ENCODE assay signal across 8 cellular contexts in the genomic region with DNA sequence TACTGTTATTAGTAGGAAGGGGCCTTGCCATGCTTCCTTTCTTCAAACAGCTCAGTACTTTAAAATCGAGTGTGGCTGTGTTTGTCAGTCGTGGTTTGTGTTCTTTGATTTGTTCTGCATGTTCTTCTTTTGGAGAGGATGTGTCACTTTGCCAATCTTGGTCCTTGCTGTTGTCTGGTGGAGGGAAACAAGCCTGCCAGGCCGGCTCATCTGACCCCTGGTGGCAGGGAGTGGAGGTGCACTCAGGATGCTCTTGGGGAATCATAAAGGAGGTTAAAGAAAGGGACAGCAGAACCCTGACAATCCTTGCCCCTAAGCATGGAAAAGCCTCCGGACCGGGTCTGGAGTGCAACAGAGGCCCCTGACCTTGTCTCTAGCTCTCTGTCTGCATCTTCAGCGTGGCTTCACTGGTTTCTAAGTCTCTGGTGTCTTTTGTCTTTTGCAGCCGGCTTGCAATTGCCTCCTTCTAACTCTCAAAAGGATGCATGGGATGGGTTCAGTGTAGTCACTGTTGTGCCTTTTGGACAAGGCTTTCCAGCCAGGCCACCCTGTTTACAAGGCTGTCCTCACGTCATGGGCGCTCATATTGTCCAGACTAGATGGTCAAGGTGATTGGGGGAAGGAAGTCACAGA.
A peak's percentile ranks its signal among the peaks of the same experiment; 100 is the strongest.
DNase-seq lines count a peak whose midpoint lies in the region; ATAC-seq and TF ChIP-seq lines count a peak whose summit lies in the region.

No MANE protein-coding gene starts in this region.

- CTCF ChIA-PET in activated CD8-positive, alpha-beta memory T cell treated with anti-CD3 and anti-CD28 coated beads, Interleukin-2, amount 10 ng/mL, durations not matched to agents 7 days and 5 days (lab: Charles Lee): interaction anchor here (0.8 to 1.3 kb wide), 5 partner anchors 10 to 116 kb away, joined by 3 to 4 read pairs (median 3); no protein-coding TSS in a partner anchor

- POLR2A ChIA-PET in naive thymus-derived CD8-positive, alpha-beta T cell (lab: Charles Lee): no interaction called here

- no peaks in the 10 kb centered on the region for H3K36me3 Mint-ChIP-seq in activated CD8-positive, alpha-beta memory T cell treated with anti-CD3 and anti-CD28 coated beads, Interleukin-2, amount 10 ng/mL, durations not matched to agents 7 days and 5 days
- peaks cover 0 to 6% (median 2%) of the 10 kb centered on the region in 3 donors for H3K36me3 Mint-ChIP-seq in naive thymus-derived CD8-positive, alpha-beta T cell
- peaks cover 0 to 3% of the 10 kb centered on the region in 2 donors for H3K36me3 Mint-ChIP-seq in stimulated activated naive B cell treated with anti-CD40 and anti-IgM and Interleukin-4, amounts not matched to agents 10 μg/mL and 1 μg/mL and 100 μg/mL, for 72 hours

- no peak overlapping the region for H3K4me3 Mint-ChIP-seq in activated CD8-positive, alpha-beta memory T cell treated with anti-CD3 and anti-CD28 coated beads, Interleukin-2, amount 10 ng/mL, durations not matched to agents 7 days and 5 days
- H3K4me3 Mint-ChIP-seq in naive thymus-derived CD8-positive, alpha-beta T cell: no peak overlapping the region
- no peak overlapping the region for H3K4me3 Mint-ChIP-seq in stimulated activated naive B cell treated with anti-CD40 and anti-IgM and Interleukin-4, amounts not matched to agents 10 μg/mL and 1 μg/mL and 100 μg/mL, for 72 hours

- H3K27ac Mint-ChIP-seq in activated CD8-positive, alpha-beta memory T cell treated with anti-CD3 and anti-CD28 coated beads, Interleukin-2, amount 10 ng/mL, durations not matched to agents 7 days and 5 days: no peak overlapping the region
- peak overlapping the region in 3 of 10 donors; percentile 2 to 58 (median 39) for H3K27ac Mint-ChIP-seq in naive thymus-derived CD8-positive, alpha-beta T cell
- H3K27ac Mint-ChIP-seq in stimulated activated naive B cell treated with anti-CD40 and anti-IgM and Interleukin-4, amounts not matched to agents 10 μg/mL and 1 μg/mL and 100 μg/mL, for 72 hours: no peak overlapping the region

- ATAC-seq in GM18868 (IDR thresholded peaks at IDR 0.05; ENCODE audit: unreplicated experiment) (peak; percentile 100), HG03103 (IDR thresholded peaks at IDR 0.05; ENCODE audit: low read depth, unreplicated experiment) (peak; percentile 99)
- peak; percentile 76 for ATAC-seq in activated CD8-positive, alpha-beta memory T cell treated with anti-CD3 and anti-CD28 coated beads, Interleukin-2, amount 10 ng/mL, durations not matched to agents 7 days and 5 days
- peak; percentile 53 to 63 for ATAC-seq in naive thymus-derived CD8-positive, alpha-beta T cell
- peak; percentile 84 to 89 for ATAC-seq in stimulated activated naive B cell treated with anti-CD40 and anti-IgM and Interleukin-4, amounts not matched to agents 10 μg/mL and 1 μg/mL and 100 μg/mL, for 72 hours (replicated peaks)

- peak; percentile 99 for TF ChIP-seq CTCF in epithelial cell of esophagus (IDR thresholded peaks at IDR 0.05; ENCODE audit: insufficient read depth, low read depth, low read length, missing control alignments)

- peaks cover 2% of the 10 kb centered on the region for H3K4me1 Mint-ChIP-seq in activated CD8-positive, alpha-beta memory T cell treated with anti-CD3 and anti-CD28 coated beads, Interleukin-2, amount 10 ng/mL, durations not matched to agents 7 days and 5 days
- H3K4me1 Mint-ChIP-seq in naive thymus-derived CD8-positive, alpha-beta T cell: peaks cover 2 to 8% (median 3%) of the 10 kb centered on the region in 4 donors
- peaks cover 0 to 4% of the 10 kb centered on the region in 2 donors for H3K4me1 Mint-ChIP-seq in stimulated activated naive B cell treated with anti-CD40 and anti-IgM and Interleukin-4, amounts not matched to agents 10 μg/mL and 1 μg/mL and 100 μg/mL, for 72 hours

- H3K9me3 Mint-ChIP-seq in activated CD8-positive, alpha-beta memory T cell treated with anti-CD3 and anti-CD28 coated beads, Interleukin-2, amount 10 ng/mL, durations not matched to agents 7 days and 5 days (ENCODE audit: low read depth): no peaks in the 10 kb centered on the region
- H3K9me3 Mint-ChIP-seq in naive thymus-derived CD8-positive, alpha-beta T cell: no peaks in the 10 kb centered on the region
- no peaks in the 10 kb centered on the region for H3K9me3 Mint-ChIP-seq in stimulated activated naive B cell treated with anti-CD40 and anti-IgM and Interleukin-4, amounts not matched to agents 10 μg/mL and 1 μg/mL and 100 μg/mL, for 72 hours

- peak; percentile 89 for DNase-seq in Ammon's horn (ENCODE audit: low spot score)
- peak; percentile 48 to 66 for DNase-seq in NOMO-1 (lab: John Stamatoyannopoulos, UW; ENCODE audit: unreplicated experiment in 2 of 2)
- peak; percentile 75 for DNase-seq in activated CD8-positive, alpha-beta memory T cell treated with anti-CD3 and anti-CD28 coated beads, Interleukin-2, amount 10 ng/mL, durations not matched to agents 7 days and 5 days
- DNase-seq in epithelial cell of esophagus (ENCODE audit: low read depth): peak; percentile 80
- peak; percentile 14 to 76 (median 54) for DNase-seq in naive thymus-derived CD8-positive, alpha-beta T cell
- DNase-seq in stimulated activated naive B cell treated with anti-CD40 and anti-IgM and Interleukin-4, amounts not matched to agents 10 μg/mL and 1 μg/mL and 100 μg/mL, for 72 hours: peak; percentile 54

- no peak overlapping the region for H3K4me3 ChIP-seq in epithelial cell of esophagus (ENCODE audit: low read length)

- no peaks in the 10 kb centered on the region for H3K27me3 Mint-ChIP-seq in activated CD8-positive, alpha-beta memory T cell treated with anti-CD3 and anti-CD28 coated beads, Interleukin-2, amount 10 ng/mL, durations not matched to agents 7 days and 5 days
- no peaks in the 10 kb centered on the region for H3K27me3 Mint-ChIP-seq in naive thymus-derived CD8-positive, alpha-beta T cell
- no peaks in the 10 kb centered on the region for H3K27me3 Mint-ChIP-seq in stimulated activated naive B cell treated with anti-CD40 and anti-IgM and Interleukin-4, amounts not matched to agents 10 μg/mL and 1 μg/mL and 100 μg/mL, for 72 hours
